9 cellular contexts compared by ENCODE assay signal in genomic region chr6:17280552-17281090, GRCh38. TPM values are rescaled to one million over a fixed set of nuclear protein-coding genes. Genes with fewer than 3 reads are reported as not detected.
DNase-seq lines count a peak whose midpoint lies in the region; ATAC-seq and TF ChIP-seq lines count a peak whose summit lies in the region.
"Had no signal": no experiment of that assay in that cellular context is flagged by ENCODE, and none has a peak within 500 bp of the region (broad histone marks: within the 10 kb centered on the region; RNA-seq: fewer than 3 reads in every experiment).

No MANE protein-coding gene starts in this region.

- no peaks in the 10 kb centered on the region for H3K4me1 ChIP-seq in right lobe of liver

- ATAC-seq in right lobe of liver (peak; percentile 55 to 78 (median 66)), GM18505 (IDR thresholded peaks at IDR 0.05; ENCODE audit: unreplicated experiment) (no peak)

- in situ Hi-C loops in KBM-7 (cut with MboI; ENCODE audit: low pct_unique_long_range_greater_than_20kb, low sequenced_read_pairs), result no loop called here

- H3K27ac ChIP-seq in right lobe of liver (no peak overlapping the region), temporal lobe (ENCODE audit: low read depth, low read length) (peak overlapping the region; percentile 72)

- WGBS in right lobe of liver (ENCODE audit: insufficient coverage, low coverage, low lambda C conversion rate, missing lambda C conversion rate), result 54% methylated on average over 11 of the region's 55 CpGs

- H3K27me3 ChIP-seq in right lobe of liver, result no peaks in the 10 kb centered on the region

- H3K4me3 ChIP-seq in right lobe of liver, result peak overlapping the region; percentile 57 to 64 (median 58)

- no peaks in the 10 kb centered on the region for H3K36me3 ChIP-seq in right lobe of liver

- DNase-seq in NCI-H524 (lab: John Stamatoyannopoulos, UW), result peak; percentile 60 to 79
- no peak for DNase-seq in NCI-H524 treated with DMSO at 0.1 percent for 48 hours (lab: John Stamatoyannopoulos, UW)
- peak; percentile 24 for DNase-seq in dedifferentiated amniotic fluid mesenchymal stem cell (ENCODE audit: extremely low spot score)
- peak; percentile 44 to 59 (median 47) for DNase-seq in right lobe of liver
- no peak for DNase-seq in KBM-7
- DNase-seq in NCI-H2196 treated with DMSO at 0.1 percent for 48 hours (lab: John Stamatoyannopoulos, UW; ENCODE audit: unreplicated experiment), result no peak

- no peak for TF ChIP-seq CTCF in right lobe of liver (IDR thresholded peaks at IDR 0.05)

- H3K9me3 ChIP-seq in right lobe of liver, result no peaks in the 10 kb centered on the region

- intact Hi-C loops in right lobe of liver (cut with DNase I), result no loop called here

- TF ChIP-seq POLR2A in right lobe of liver (IDR thresholded peaks at IDR 0.05) (no peak), GM18505 (IDR thresholded peaks at IDR 0.05; ENCODE audit: borderline replicate concordance, extremely low read depth, insufficient read depth, insufficient read length) (no peak)

RNA-seq across cellular contexts. Expression of gene RBM24, which starts 0.5 kb away (rescaled TPM):
- 1 to 10 TPM in 2 of 6 experiments, under 1 TPM in 3, not detected in 1; 0.16 to 1.9 (median 0.60) TPM for total RNA-seq in right lobe of liver
- total RNA-seq in temporal lobe, result 26.1 TPM
- total RNA-seq: CD4-positive, CD25-positive, alpha-beta regulatory T cell had no signal

Comparison
In these comparisons a context has a peak if more than half of its experiments do, and no peak if none do; other contexts are left out.
1. DNase-seq: peak in NCI-H524 (2 of 2), dedifferentiated amniotic fluid mesenchymal stem cell (single experiment) and right lobe of liver (3 of 3); none in NCI-H524 treated with DMSO at 0.1 percent for 48 hours (single experiment), KBM-7 (single experiment) and NCI-H2196 treated with DMSO at 0.1 percent for 48 hours (single experiment).